16 cellular contexts compared by ENCODE assay signal in the genomic region with DNA sequence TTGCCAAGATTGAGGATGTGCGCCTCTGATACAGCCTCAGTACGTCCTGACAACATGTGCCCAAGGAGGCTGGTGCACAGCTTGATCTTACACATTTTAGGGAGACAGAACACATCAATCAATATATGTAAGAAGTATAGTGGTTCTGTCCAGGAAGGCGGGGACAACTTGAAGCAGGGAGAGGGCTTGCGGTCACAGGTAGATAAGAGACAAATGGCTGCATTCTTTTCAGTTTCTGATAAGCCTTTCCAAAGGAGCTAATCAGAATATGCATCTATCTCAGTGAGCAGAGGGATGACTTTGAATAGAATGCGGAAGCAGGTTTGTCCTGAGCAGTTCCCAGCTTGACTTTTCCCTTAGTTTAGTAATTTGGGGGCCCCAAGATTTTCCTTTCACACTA. TPM values are rescaled to one million over a fixed set of nuclear protein-coding genes. Genes with fewer than 3 reads are reported as not detected.
A peak's percentile ranks its signal among the peaks of the same experiment; 100 is the strongest.
DNase-seq lines count a peak whose midpoint lies in the region; ATAC-seq and TF ChIP-seq lines count a peak whose summit lies in the region.
"Had no signal": no experiment of that assay in that cellular context is flagged by ENCODE, and none has a peak within 500 bp of the region (broad histone marks: within the 10 kb centered on the region; RNA-seq: fewer than 3 reads in every experiment).

No MANE protein-coding gene starts in this region.

- H3K27ac ChIP-seq in GM23338 (ENCODE audit: low read depth): no peak overlapping the region; the same call in 1 of the 2 replicates
- H3K27ac ChIP-seq in hepatocyte: peak overlapping the region; percentile 15
- H3K27ac ChIP-seq in RWPE1: no peak overlapping the region
- H3K27ac ChIP-seq: HL-60 had no signal

- H3K36me3 ChIP-seq in GM23338 (ENCODE audit: insufficient read depth): peaks cover 74% of the 10 kb centered on the region
- no peaks in the 10 kb centered on the region for H3K36me3 ChIP-seq in hepatocyte (replicated peaks; ENCODE audit: insufficient read depth, low read depth)

- H2AFZ ChIP-seq in GM23338 (no peak overlapping the region), hepatocyte (no peak overlapping the region)

- H3K9me3 ChIP-seq in hepatocyte (ENCODE audit: low read depth): no peaks in the 10 kb centered on the region

- POLR2A ChIA-PET in WTC11 (lab: Charles Lee) (no interaction called here), RWPE1 (lab: Yijun Ruan, JAX; ENCODE audit: low non-redundant PET) (no interaction called here)

- H4K20me1 ChIP-seq in GM23338 (replicated peaks; ENCODE audit: insufficient read depth) (peaks cover 72% of the 10 kb centered on the region), hepatocyte (ENCODE audit: insufficient read depth, poor library complexity, severe bottlenecking) (peaks cover 4% of the 10 kb centered on the region)

- peak overlapping the region; percentile 62 for H3K27ac Mint-ChIP-seq in GM23338
- 0 out of 2 replicates have a peak overlapping the region, but pooled peaks have one; percentile 11 for H3K27ac Mint-ChIP-seq in WTC11
- H3K27ac Mint-ChIP-seq in nephron progenitor cell: peak overlapping the region; percentile 58
- H3K27ac Mint-ChIP-seq: B cell; CD4-positive, alpha-beta T cell had no signal

- H3K36me3 Mint-ChIP-seq in GM23338 (ENCODE audit: low read depth) (peaks cover 84% of the 10 kb centered on the region), WTC11 (peaks cover 69% of the 10 kb centered on the region), nephron progenitor cell (ENCODE audit: low read depth) (peaks cover 83% of the 10 kb centered on the region)

- WGBS in hepatocyte (ENCODE audit: low lambda C conversion rate, missing lambda C conversion rate): 67% methylated on average over 5 of the region's 5 CpGs

- H3K79me2 ChIP-seq in GM23338 (replicated peaks; ENCODE audit: insufficient read depth): peaks cover 86% of the 10 kb centered on the region
- H3K79me2 ChIP-seq in hepatocyte: peaks cover 65% of the 10 kb centered on the region

- H3K4me3 Mint-ChIP-seq in GM23338: no peak overlapping the region; the same call in 2 of the 3 replicates
- no peak overlapping the region for H3K4me3 Mint-ChIP-seq in WTC11
- no peak overlapping the region for H3K4me3 Mint-ChIP-seq in nephron progenitor cell
- H3K4me3 Mint-ChIP-seq: B cell; CD4-positive, alpha-beta T cell had no signal

- H3K9me3 Mint-ChIP-seq in GM23338: no peaks in the 10 kb centered on the region
- H3K9me3 Mint-ChIP-seq in WTC11: no peaks in the 10 kb centered on the region
- peaks cover 23% of the 10 kb centered on the region for H3K9me3 Mint-ChIP-seq in nephron progenitor cell
- H3K9me3 Mint-ChIP-seq: CD4-positive, alpha-beta T cell had no signal

- H3K9me2 ChIP-seq in GM23338 (ENCODE audit: insufficient read depth) (no peaks in the 10 kb centered on the region), hepatocyte (replicated peaks; ENCODE audit: insufficient read depth) (no peaks in the 10 kb centered on the region)

- peaks cover 16% of the 10 kb centered on the region; the same call in 2 of the 3 replicates for H3K4me1 Mint-ChIP-seq in GM23338
- H3K4me1 Mint-ChIP-seq in WTC11: peaks cover 3% of the 10 kb centered on the region; the same call in 1 of the 2 replicates
- no peaks in the 10 kb centered on the region for H3K4me1 Mint-ChIP-seq in nephron progenitor cell

- no peaks in the 10 kb centered on the region for H3K27me3 ChIP-seq in GM23338 (ENCODE audit: insufficient read depth)
- no peaks in the 10 kb centered on the region for H3K27me3 ChIP-seq in hepatocyte

- H3K4me3 ChIP-seq in GM23338 (no peak overlapping the region), hepatocyte (no peak overlapping the region)
- H3K4me3 ChIP-seq: HAP-1 had no signal

- no peaks in the 10 kb centered on the region for H3K4me1 ChIP-seq in GM23338 (ENCODE audit: insufficient read depth)
- peaks cover 9% of the 10 kb centered on the region for H3K4me1 ChIP-seq in hepatocyte (ENCODE audit: insufficient read depth)

- CTCF ChIA-PET in WTC11 (lab: Charles Lee) (no interaction called here), RWPE1 (lab: Yijun Ruan, JAX) (no interaction called here)

- H3K4me2 ChIP-seq in GM23338 (no peak overlapping the region), hepatocyte (peak overlapping the region; percentile 40)

- ATAC-seq in GM23338 (no peak), WTC11 (no peak)

- H3F3A ChIP-seq in GM23338 (replicated peaks; ENCODE audit: low read depth): peaks cover 6% of the 10 kb centered on the region; the same call in 1 of the 2 replicates

- H3K27me3 Mint-ChIP-seq in GM23338 (ENCODE audit: insufficient read depth, low read depth, poor library complexity) (peaks cover 6% of the 10 kb centered on the region), WTC11 (ENCODE audit: low read depth) (no peaks in the 10 kb centered on the region), nephron progenitor cell (ENCODE audit: low read depth, poor library complexity) (no peaks in the 10 kb centered on the region)
- H3K27me3 Mint-ChIP-seq: B cell; CD4-positive, alpha-beta T cell had no signal

- peak; percentile 20 for DNase-seq in GM23338 (ENCODE audit: low spot score)
- DNase-seq in WTC11 (ENCODE audit: low spot score): no peak
- no peak for DNase-seq in hepatocyte (ENCODE audit: low spot score)
- no peak for DNase-seq in nephron progenitor cell
- DNase-seq in NCI-H1417 (lab: John Stamatoyannopoulos, UW): no peak
- DNase-seq in NOMO-1 treated with dmso at 0.1 percent for 144 hours (lab: John Stamatoyannopoulos, UW; ENCODE audit: unreplicated experiment): no peak
- no peak for DNase-seq in AML-193 (lab: John Stamatoyannopoulos, UW)
- no peak for DNase-seq in RWPE1 (ENCODE audit: low spot score)
- DNase-seq: ACHN; C1 segment of cervical spinal cord; CD4-positive, alpha-beta T cell; DMS79 treated with DMSO at 0.1 percent for 48 hours; GOT3 had no signal

- TF ChIP-seq CTCF in GM23338 (conservative IDR thresholded peaks at IDR 0.05; ENCODE audit: low read depth in 2 of 2) (no peak), WTC11 (IDR thresholded peaks at IDR 0.05) (no peak), hepatocyte (IDR thresholded peaks at IDR 0.05; ENCODE audit: poor library complexity) (no peak), nephron progenitor cell (IDR thresholded peaks at IDR 0.05) (no peak), RWPE1 (conservative IDR thresholded peaks at IDR 0.05; ENCODE audit: low read depth) (no peak)

TF ChIP-seq in GM23338, 12 proteins besides CTCF, POLR2A, EP300 and RAD21 (continues in another document):
- TF ChIP-seq JUNB (IDR thresholded peaks at IDR 0.05; ENCODE audit: unreplicated experiment): no peak
- TF ChIP-seq, protein P1, sequence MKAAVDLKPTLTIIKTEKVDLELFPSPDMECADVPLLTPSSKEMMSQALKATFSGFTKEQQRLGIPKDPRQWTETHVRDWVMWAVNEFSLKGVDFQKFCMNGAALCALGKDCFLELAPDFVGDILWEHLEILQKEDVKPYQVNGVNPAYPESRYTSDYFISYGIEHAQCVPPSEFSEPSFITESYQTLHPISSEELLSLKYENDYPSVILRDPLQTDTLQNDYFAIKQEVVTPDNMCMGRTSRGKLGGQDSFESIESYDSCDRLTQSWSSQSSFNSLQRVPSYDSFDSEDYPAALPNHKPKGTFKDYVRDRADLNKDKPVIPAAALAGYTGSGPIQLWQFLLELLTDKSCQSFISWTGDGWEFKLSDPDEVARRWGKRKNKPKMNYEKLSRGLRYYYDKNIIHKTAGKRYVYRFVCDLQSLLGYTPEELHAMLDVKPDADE (IDR thresholded peaks at IDR 0.05): no peak

TF ChIP-seq in WTC11, 78 proteins besides CTCF, POLR2A, EP300 and RAD21 (continues in another document):
- TF ChIP-seq MYBL2 (CRISPR knock-in tag; IDR thresholded peaks at IDR 0.05) (no peak), SMAD3 (CRISPR knock-in tag; IDR thresholded peaks at IDR 0.05; ENCODE audit: borderline replicate concordance) (no peak), GRHL2 (CRISPR knock-in tag; IDR thresholded peaks at IDR 0.05; ENCODE audit: insufficient replicate concordance, severe bottlenecking) (no peak), GTF2I (CRISPR knock-in tag; conservative IDR thresholded peaks at IDR 0.05) (no peak)
- TF ChIP-seq, protein P2, sequence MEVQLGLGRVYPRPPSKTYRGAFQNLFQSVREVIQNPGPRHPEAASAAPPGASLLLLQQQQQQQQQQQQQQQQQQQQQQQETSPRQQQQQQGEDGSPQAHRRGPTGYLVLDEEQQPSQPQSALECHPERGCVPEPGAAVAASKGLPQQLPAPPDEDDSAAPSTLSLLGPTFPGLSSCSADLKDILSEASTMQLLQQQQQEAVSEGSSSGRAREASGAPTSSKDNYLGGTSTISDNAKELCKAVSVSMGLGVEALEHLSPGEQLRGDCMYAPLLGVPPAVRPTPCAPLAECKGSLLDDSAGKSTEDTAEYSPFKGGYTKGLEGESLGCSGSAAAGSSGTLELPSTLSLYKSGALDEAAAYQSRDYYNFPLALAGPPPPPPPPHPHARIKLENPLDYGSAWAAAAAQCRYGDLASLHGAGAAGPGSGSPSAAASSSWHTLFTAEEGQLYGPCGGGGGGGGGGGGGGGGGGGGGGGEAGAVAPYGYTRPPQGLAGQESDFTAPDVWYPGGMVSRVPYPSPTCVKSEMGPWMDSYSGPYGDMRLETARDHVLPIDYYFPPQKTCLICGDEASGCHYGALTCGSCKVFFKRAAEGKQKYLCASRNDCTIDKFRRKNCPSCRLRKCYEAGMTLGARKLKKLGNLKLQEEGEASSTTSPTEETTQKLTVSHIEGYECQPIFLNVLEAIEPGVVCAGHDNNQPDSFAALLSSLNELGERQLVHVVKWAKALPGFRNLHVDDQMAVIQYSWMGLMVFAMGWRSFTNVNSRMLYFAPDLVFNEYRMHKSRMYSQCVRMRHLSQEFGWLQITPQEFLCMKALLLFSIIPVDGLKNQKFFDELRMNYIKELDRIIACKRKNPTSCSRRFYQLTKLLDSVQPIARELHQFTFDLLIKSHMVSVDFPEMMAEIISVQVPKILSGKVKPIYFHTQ (CRISPR knock-in tag; IDR thresholded peaks at IDR 0.05): no peak
- TF ChIP-seq, protein P3, sequence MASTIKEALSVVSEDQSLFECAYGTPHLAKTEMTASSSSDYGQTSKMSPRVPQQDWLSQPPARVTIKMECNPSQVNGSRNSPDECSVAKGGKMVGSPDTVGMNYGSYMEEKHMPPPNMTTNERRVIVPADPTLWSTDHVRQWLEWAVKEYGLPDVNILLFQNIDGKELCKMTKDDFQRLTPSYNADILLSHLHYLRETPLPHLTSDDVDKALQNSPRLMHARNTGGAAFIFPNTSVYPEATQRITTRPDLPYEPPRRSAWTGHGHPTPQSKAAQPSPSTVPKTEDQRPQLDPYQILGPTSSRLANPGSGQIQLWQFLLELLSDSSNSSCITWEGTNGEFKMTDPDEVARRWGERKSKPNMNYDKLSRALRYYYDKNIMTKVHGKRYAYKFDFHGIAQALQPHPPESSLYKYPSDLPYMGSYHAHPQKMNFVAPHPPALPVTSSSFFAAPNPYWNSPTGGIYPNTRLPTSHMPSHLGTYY (CRISPR knock-in tag; IDR thresholded peaks at IDR 0.05): no peak

RNA-seq across cellular contexts. Expression of a gene that starts 10.2 kb away (rescaled TPM):
- total RNA-seq in GM23338 (2014; rRNA removed; shearing (Covaris generic)): 453 and 530 TPM in 2 replicates
- polyA plus RNA-seq in GM23338 (2016; fragmentation: Nextera tagmentation; extraction: Ambion mirVana): 124 and 128 TPM in 2 replicates
- 300 to 337 TPM (median 336 TPM) in 3 replicates for total RNA-seq in WTC11 (2021)
- total RNA-seq in hepatocyte: 282 and 297 TPM in 2 replicates
- 242 and 318 TPM in 2 replicates for polyA plus RNA-seq in hepatocyte

Comparison
In these comparisons a context has a peak if more than half of its experiments do, and no peak if none do; other contexts are left out.
1. H3K27ac Mint-ChIP-seq: peak in every context shown above with its lines; median percentile 62 in GM23338; 58 in nephron progenitor cell; 11 in WTC11.